21 cellular contexts compared by ENCODE assay signal in the genomic region with DNA sequence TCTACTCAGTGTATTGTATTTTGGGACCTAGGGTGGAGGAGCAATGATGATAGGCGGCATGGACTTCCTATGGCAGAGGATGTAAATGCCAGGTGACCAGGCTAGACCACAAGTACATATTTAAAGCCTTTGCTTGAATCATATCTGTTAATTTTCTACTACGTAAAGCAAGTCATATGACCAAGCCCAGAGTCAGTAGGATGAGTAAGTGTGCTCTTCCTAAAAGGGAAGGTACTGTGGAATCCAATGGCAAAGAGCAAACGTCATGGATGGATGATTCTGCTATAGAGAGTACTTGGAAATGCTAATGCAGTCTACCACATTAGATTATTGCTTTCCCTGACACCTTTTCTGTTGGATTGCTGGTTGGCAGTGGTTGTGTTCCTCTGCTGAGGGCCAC. TPM values are rescaled to one million over a fixed set of nuclear protein-coding genes. Genes with fewer than 3 reads are reported as not detected.
DNase-seq lines count a peak whose midpoint lies in the region; ATAC-seq and TF ChIP-seq lines count a peak whose summit lies in the region.
"Had no signal": no experiment of that assay in that cellular context is flagged by ENCODE, and none has a peak within 500 bp of the region (broad histone marks: within the 10 kb centered on the region; RNA-seq: fewer than 3 reads in every experiment).

No MANE protein-coding gene starts in this region.

- H3K4me1 ChIP-seq in SK-N-SH (ENCODE audit: control insufficient read depth in 1 of 2, insufficient read depth in 2 of 2, low read depth in 1 of 2, low read length in 1 of 2) (no peaks in the 10 kb centered on the region), endodermal cell (ENCODE audit: control insufficient read depth, insufficient read depth, low read length) (no peaks in the 10 kb centered on the region)
- H3K4me1 ChIP-seq: body of pancreas, lower lobe of right lung, transverse colon had no signal

- no peak overlapping the region for H3K4me3 ChIP-seq in SK-N-SH (ENCODE audit: low read depth in 2 of 2, low read length in 1 of 2)
- H3K4me3 ChIP-seq in endodermal cell (ENCODE audit: low read length), result no peak overlapping the region
- H3K4me3 ChIP-seq: body of pancreas, hepatocyte, lower lobe of right lung, stomach, transverse colon had no signal

- DNase-seq in ELR (ENCODE audit: low read depth), result peak; percentile 63
- DNase-seq in HK-2 (ENCODE audit: unreplicated experiment), result peak; percentile 41
- peak; percentile 6 for DNase-seq in SW480 (ENCODE audit: low spot score)
- DNase-seq in iris pigment epithelial cell (ENCODE audit: low read depth), result peak; percentile 1
- no peak for DNase-seq in SK-N-SH
- DNase-seq in endodermal cell, result no peak
- DNase-seq: activated CD4-positive, alpha-beta T cell treated with anti-CD3 and anti-CD28 coated beads, Interleukin-2, amount 10 ng/mL, durations not matched to agents 24 days and 14 days; activated CD8-positive, alpha-beta memory T cell treated with anti-CD3 and anti-CD28 coated beads, Interleukin-2, amount 10 ng/mL, durations not matched to agents 7 days and 5 days; body of pancreas; CD8-positive, alpha-beta memory T cell; lower lobe of right lung; retina; Right ventricle myocardium superior; stimulated activated CD4-positive, alpha-beta T cell treated with anti-CD3 and anti-CD28 coated beads, Interleukin-4, amount 100 ng/mL, for 4 hours; stomach; T-cell; transverse colon had no signal

- no peak overlapping the region for H3K4me3 Mint-ChIP-seq in endodermal cell
- H3K4me3 Mint-ChIP-seq: activated CD4-positive, alpha-beta T cell treated with anti-CD3 and anti-CD28 coated beads, Interleukin-2, amount 10 ng/mL, durations not matched to agents 24 days and 14 days; activated CD8-positive, alpha-beta memory T cell treated with anti-CD3 and anti-CD28 coated beads, Interleukin-2, amount 10 ng/mL, durations not matched to agents 7 days and 5 days; activated naive CD8-positive, alpha-beta T cell; CD8-positive, alpha-beta memory T cell; T-cell had no signal

- CTCF ChIA-PET in SK-N-SH (lab: Yijun Ruan, JAX), result no interaction called here

- no peak for TF ChIP-seq EP300 in SK-N-SH (IDR thresholded peaks at IDR 0.05; ENCODE audit: borderline replicate concordance in 1 of 2, low read depth in 1 of 2, low read length in 1 of 2)

- POLR2A ChIA-PET in SK-N-SH (lab: Yijun Ruan, JAX), result no interaction called here

- peaks cover 4% of the 10 kb centered on the region for H3K4me1 Mint-ChIP-seq in endodermal cell

- no peak overlapping the region for H3K27ac Mint-ChIP-seq in endodermal cell
- H3K27ac Mint-ChIP-seq: activated CD4-positive, alpha-beta T cell treated with anti-CD3 and anti-CD28 coated beads, Interleukin-2, amount 10 ng/mL, durations not matched to agents 24 days and 14 days; activated CD8-positive, alpha-beta memory T cell treated with anti-CD3 and anti-CD28 coated beads, Interleukin-2, amount 10 ng/mL, durations not matched to agents 7 days and 5 days; activated naive CD8-positive, alpha-beta T cell; T-cell had no signal

- H3K9me2 ChIP-seq in SK-N-SH, result no peaks in the 10 kb centered on the region

- H3K9ac ChIP-seq in SK-N-SH, result no peak overlapping the region
- no peak overlapping the region for H3K9ac ChIP-seq in endodermal cell (ENCODE audit: extremely low read depth, low read length, poor library complexity, severe bottlenecking)

- H4K20me1 ChIP-seq in SK-N-SH (ENCODE audit: insufficient read depth), result peaks cover 74% of the 10 kb centered on the region

- ATAC-seq in HG03097 (IDR thresholded peaks at IDR 0.05; ENCODE audit: low FRiP score, unreplicated experiment), result no peak
- ATAC-seq: activated CD8-positive, alpha-beta memory T cell treated with anti-CD3 and anti-CD28 coated beads, Interleukin-2, amount 10 ng/mL, durations not matched to agents 7 days and 5 days; body of pancreas; lower lobe of right lung; T-cell had no signal

- H3K27ac ChIP-seq in SK-N-SH (ENCODE audit: low read depth in 2 of 2, low read length in 1 of 2) (no peak overlapping the region), endodermal cell (ENCODE audit: low read depth, low read length) (no peak overlapping the region)
- H3K27ac ChIP-seq: body of pancreas, hepatocyte, lower lobe of right lung, neutrophil, stomach, transverse colon had no signal

- no peaks in the 10 kb centered on the region for H3F3A ChIP-seq in SK-N-SH (replicated peaks; ENCODE audit: insufficient read depth)

- TF ChIP-seq RAD21 in SK-N-SH (IDR thresholded peaks at IDR 0.05; ENCODE audit: low read length), result no peak

- TF ChIP-seq CTCF in SK-N-SH (IDR thresholded peaks at IDR 0.05) (no peak), endodermal cell (conservative IDR thresholded peaks at IDR 0.05) (no peak)

- peaks cover 68% of the 10 kb centered on the region for H3K36me3 Mint-ChIP-seq in endodermal cell (ENCODE audit: low read depth)

- WGBS in SK-N-SH (ENCODE audit: low lambda C conversion rate), result 86% methylated on average over 3 of the region's 3 CpGs
- WGBS in endodermal cell (ENCODE audit: insufficient coverage in 1 of 2, insufficient read length in 1 of 2), 2 experiments, result 89 to 100% methylated on average over 2 to 3 of the region's 3 CpGs

- peaks cover 52 to 71% of the 10 kb centered on the region in 2 experiments for H3K36me3 ChIP-seq in SK-N-SH (replicated peaks in 1 of 2; ENCODE audit: control insufficient read depth in 1 of 2, insufficient read depth in 2 of 2, low read length in 1 of 2)
- peaks cover 74% of the 10 kb centered on the region for H3K36me3 ChIP-seq in endodermal cell (ENCODE audit: control insufficient read depth, insufficient read depth, low read length)

- no peak overlapping the region for H2AFZ ChIP-seq in SK-N-SH (ENCODE audit: low read depth)
- H2AFZ ChIP-seq: hepatocyte had no signal

- peaks cover 84% of the 10 kb centered on the region for H3K79me2 ChIP-seq in SK-N-SH (ENCODE audit: insufficient read depth)

- no peaks in the 10 kb centered on the region for H3K9me3 Mint-ChIP-seq in endodermal cell
- H3K9me3 Mint-ChIP-seq: activated CD4-positive, alpha-beta T cell treated with anti-CD3 and anti-CD28 coated beads, Interleukin-2, amount 10 ng/mL, durations not matched to agents 24 days and 14 days; CD8-positive, alpha-beta memory T cell; T-cell had no signal

- no peak overlapping the region for H3K4me2 ChIP-seq in SK-N-SH
- H3K4me2 ChIP-seq: hepatocyte had no signal

- H3K27me3 ChIP-seq in SK-N-SH (ENCODE audit: insufficient read depth) (no peaks in the 10 kb centered on the region), endodermal cell (ENCODE audit: control insufficient read depth, insufficient read depth, low read length, poor library complexity, severe bottlenecking) (no peaks in the 10 kb centered on the region)
- H3K27me3 ChIP-seq: body of pancreas, hepatocyte, neutrophil, stomach, transverse colon had no signal

- H3K27me3 Mint-ChIP-seq in endodermal cell (ENCODE audit: insufficient read depth), result no peaks in the 10 kb centered on the region
- H3K27me3 Mint-ChIP-seq: activated CD4-positive, alpha-beta T cell treated with anti-CD3 and anti-CD28 coated beads, Interleukin-2, amount 10 ng/mL, durations not matched to agents 24 days and 14 days; activated CD8-positive, alpha-beta memory T cell treated with anti-CD3 and anti-CD28 coated beads, Interleukin-2, amount 10 ng/mL, durations not matched to agents 7 days and 5 days; activated naive CD8-positive, alpha-beta T cell; CD8-positive, alpha-beta memory T cell; T-cell had no signal

- H3K9me3 ChIP-seq in SK-N-SH (no peaks in the 10 kb centered on the region), endodermal cell (ENCODE audit: control insufficient read depth, low read length) (no peaks in the 10 kb centered on the region)
- H3K9me3 ChIP-seq: body of pancreas, lower lobe of right lung, neutrophil, stomach, transverse colon had no signal

TF ChIP-seq in SK-N-SH, 30 proteins besides CTCF, POLR2A, EP300 and RAD21:
- TF ChIP-seq EZH2phosphoT487 (IDR thresholded peaks at IDR 0.05; ENCODE audit: borderline replicate concordance, low read depth), result no peak
- TF ChIP-seq GABPA (IDR thresholded peaks at IDR 0.05; ENCODE audit: low read depth), result no peak
- TF ChIP-seq GATA2 (CRISPR knock-in tag; IDR thresholded peaks at IDR 0.05), result no peak
- TF ChIP-seq YY1 (IDR thresholded peaks at IDR 0.05; ENCODE audit: low read depth), result no peak
- no peak for TF ChIP-seq NRF1 (IDR thresholded peaks at IDR 0.05; ENCODE audit: low read depth, low read length)
- TF ChIP-seq, protein P1, sequence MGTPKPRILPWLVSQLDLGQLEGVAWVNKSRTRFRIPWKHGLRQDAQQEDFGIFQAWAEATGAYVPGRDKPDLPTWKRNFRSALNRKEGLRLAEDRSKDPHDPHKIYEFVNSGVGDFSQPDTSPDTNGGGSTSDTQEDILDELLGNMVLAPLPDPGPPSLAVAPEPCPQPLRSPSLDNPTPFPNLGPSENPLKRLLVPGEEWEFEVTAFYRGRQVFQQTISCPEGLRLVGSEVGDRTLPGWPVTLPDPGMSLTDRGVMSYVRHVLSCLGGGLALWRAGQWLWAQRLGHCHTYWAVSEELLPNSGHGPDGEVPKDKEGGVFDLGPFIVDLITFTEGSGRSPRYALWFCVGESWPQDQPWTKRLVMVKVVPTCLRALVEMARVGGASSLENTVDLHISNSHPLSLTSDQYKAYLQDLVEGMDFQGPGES (IDR thresholded peaks at IDR 0.05; ENCODE audit: low read depth, low read length), result no peak
- no peak for TF ChIP-seq JUND (IDR thresholded peaks at IDR 0.05)
- TF ChIP-seq TEAD4 (IDR thresholded peaks at IDR 0.05; ENCODE audit: borderline replicate concordance, insufficient read depth), result no peak
TF ChIP-seq in SK-N-SH: peak in this region for 0.

RNA-seq across cellular contexts. Expression of a gene that starts 16.8 kb away (rescaled TPM):
- polyA plus RNA-seq in SK-N-SH (2012; rRNA removed), result 17.7 and 28.5 TPM in 2 replicates
- 11.7 and 15.1 TPM in 2 replicates for polyA plus RNA-seq in SK-N-SH (2012; cell fraction: cytosol; rRNA removed)
- 60.5 and 61.7 TPM in 2 replicates for polyA plus RNA-seq in SK-N-SH (2012; cell fraction: nucleus; rRNA removed)
- 100 to 1,000 TPM; 111 to 116 TPM for total RNA-seq in endodermal cell
- 36.5 TPM for polyA plus RNA-seq in endodermal cell (2013, experiment 1 of 2)
- polyA plus RNA-seq in endodermal cell (2013, experiment 2 of 2), result 36.3 TPM

Comparison
In these comparisons a context has a peak if more than half of its experiments do, and no peak if none do; other contexts are left out.
1. DNase-seq: peak in ELR (single experiment), HK-2 (single experiment), SW480 (single experiment) and iris pigment epithelial cell (single experiment); none in SK-N-SH (single experiment) and endodermal cell (single experiment).